Comparison of ENCODE assay signal across 1 cellular context in the genomic region with DNA sequence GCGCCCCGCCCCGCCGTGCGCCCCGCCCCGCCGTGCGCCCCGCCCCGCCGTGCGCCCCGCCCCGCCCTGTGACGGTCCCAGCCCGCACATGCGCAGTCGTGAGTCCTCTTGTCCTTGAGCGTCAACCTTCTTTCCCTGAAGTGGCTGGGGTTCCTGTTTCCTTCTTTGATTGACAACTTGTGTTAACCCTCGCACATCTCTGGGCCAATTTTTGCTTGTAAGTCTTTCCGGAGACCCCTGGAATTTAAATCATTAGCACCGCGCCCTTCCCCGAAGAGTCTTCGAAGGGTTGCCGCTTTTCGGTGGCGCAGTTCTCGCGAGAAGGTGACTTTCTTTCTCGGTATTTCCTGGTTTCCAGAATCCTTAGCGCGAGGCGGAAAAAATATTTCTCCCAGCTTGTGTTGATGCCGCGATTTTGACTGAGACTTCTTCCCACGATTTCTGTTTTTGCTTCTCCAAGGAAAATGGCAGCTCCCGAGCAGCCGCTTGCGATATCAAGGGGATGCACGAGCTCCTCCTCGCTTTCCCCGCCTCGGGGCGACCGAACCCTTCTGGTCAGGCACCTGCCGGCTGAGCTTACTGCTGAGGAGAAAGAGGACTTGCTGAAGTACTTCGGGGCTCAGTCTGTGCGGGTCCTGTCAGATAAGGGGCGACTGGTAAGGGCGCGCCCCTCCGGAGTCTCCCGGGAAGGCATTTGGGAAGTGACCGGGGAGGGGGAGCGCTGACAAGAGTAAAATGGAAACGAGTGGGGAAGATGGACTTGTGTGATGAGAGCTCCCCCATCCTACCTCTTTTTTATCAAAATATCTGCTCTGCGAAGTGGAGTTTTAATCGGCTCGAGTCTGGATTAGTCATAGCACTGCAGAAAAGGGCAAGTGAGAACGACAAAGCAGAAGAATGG.
A peak's percentile ranks its signal among the peaks of the same experiment; 100 is the strongest.
TF ChIP-seq lines count a peak whose summit lies in the region.

A gene with protein sequence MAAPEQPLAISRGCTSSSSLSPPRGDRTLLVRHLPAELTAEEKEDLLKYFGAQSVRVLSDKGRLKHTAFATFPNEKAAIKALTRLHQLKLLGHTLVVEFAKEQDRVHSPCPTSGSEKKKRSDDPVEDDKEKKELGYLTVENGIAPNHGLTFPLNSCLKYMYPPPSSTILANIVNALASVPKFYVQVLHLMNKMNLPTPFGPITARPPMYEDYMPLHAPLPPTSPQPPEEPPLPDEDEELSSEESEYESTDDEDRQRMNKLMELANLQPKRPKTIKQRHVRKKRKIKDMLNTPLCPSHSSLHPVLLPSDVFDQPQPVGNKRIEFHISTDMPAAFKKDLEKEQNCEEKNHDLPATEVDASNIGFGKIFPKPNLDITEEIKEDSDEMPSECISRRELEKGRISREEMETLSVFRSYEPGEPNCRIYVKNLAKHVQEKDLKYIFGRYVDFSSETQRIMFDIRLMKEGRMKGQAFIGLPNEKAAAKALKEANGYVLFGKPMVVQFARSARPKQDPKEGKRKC (plus strand): TSS at position 93 of the 901 bp plus-strand sequence. CDS start 372 bp downstream, at position 465.

TF ChIP-seq in HepG2, 621 proteins besides CTCF, POLR2A, EP300 and RAD21 (continued from another document and continues in another):
- TF ChIP-seq, protein P1, sequence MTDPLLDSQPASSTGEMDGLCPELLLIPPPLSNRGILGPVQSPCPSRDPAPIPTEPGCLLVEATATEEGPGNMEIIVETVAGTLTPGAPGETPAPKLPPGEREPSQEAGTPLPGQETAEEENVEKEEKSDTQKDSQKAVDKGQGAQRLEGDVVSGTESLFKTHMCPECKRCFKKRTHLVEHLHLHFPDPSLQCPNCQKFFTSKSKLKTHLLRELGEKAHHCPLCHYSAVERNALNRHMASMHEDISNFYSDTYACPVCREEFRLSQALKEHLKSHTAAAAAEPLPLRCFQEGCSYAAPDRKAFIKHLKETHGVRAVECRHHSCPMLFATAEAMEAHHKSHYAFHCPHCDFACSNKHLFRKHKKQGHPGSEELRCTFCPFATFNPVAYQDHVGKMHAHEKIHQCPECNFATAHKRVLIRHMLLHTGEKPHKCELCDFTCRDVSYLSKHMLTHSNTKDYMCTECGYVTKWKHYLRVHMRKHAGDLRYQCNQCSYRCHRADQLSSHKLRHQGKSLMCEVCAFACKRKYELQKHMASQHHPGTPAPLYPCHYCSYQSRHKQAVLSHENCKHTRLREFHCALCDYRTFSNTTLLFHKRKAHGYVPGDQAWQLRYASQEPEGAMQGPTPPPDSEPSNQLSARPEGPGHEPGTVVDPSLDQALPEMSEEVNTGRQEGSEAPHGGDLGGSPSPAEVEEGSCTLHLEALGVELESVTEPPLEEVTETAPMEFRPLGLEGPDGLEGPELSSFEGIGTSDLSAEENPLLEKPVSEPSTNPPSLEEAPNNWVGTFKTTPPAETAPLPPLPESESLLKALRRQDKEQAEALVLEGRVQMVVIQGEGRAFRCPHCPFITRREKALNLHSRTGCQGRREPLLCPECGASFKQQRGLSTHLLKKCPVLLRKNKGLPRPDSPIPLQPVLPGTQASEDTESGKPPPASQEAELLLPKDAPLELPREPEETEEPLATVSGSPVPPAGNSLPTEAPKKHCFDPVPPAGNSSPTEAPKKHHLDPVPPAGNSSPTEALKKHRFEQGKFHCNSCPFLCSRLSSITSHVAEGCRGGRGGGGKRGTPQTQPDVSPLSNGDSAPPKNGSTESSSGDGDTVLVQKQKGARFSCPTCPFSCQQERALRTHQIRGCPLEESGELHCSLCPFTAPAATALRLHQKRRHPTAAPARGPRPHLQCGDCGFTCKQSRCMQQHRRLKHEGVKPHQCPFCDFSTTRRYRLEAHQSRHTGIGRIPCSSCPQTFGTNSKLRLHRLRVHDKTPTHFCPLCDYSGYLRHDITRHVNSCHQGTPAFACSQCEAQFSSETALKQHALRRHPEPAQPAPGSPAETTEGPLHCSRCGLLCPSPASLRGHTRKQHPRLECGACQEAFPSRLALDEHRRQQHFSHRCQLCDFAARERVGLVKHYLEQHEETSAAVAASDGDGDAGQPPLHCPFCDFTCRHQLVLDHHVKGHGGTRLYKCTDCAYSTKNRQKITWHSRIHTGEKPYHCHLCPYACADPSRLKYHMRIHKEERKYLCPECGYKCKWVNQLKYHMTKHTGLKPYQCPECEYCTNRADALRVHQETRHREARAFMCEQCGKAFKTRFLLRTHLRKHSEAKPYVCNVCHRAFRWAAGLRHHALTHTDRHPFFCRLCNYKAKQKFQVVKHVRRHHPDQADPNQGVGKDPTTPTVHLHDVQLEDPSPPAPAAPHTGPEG (CRISPR knock-in tag; IDR thresholded peaks at IDR 0.05) = no peak
- TF ChIP-seq, protein P2, sequence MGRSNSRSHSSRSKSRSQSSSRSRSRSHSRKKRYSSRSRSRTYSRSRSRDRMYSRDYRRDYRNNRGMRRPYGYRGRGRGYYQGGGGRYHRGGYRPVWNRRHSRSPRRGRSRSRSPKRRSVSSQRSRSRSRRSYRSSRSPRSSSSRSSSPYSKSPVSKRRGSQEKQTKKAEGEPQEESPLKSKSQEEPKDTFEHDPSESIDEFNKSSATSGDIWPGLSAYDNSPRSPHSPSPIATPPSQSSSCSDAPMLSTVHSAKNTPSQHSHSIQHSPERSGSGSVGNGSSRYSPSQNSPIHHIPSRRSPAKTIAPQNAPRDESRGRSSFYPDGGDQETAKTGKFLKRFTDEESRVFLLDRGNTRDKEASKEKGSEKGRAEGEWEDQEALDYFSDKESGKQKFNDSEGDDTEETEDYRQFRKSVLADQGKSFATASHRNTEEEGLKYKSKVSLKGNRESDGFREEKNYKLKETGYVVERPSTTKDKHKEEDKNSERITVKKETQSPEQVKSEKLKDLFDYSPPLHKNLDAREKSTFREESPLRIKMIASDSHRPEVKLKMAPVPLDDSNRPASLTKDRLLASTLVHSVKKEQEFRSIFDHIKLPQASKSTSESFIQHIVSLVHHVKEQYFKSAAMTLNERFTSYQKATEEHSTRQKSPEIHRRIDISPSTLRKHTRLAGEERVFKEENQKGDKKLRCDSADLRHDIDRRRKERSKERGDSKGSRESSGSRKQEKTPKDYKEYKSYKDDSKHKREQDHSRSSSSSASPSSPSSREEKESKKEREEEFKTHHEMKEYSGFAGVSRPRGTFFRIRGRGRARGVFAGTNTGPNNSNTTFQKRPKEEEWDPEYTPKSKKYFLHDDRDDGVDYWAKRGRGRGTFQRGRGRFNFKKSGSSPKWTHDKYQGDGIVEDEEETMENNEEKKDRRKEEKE (IDR thresholded peaks at IDR 0.05) = no peak
- no peak for TF ChIP-seq ZNF510 (CRISPR knock-in tag; IDR thresholded peaks at IDR 0.05; ENCODE audit: low read depth)
- TF ChIP-seq, protein P3, sequence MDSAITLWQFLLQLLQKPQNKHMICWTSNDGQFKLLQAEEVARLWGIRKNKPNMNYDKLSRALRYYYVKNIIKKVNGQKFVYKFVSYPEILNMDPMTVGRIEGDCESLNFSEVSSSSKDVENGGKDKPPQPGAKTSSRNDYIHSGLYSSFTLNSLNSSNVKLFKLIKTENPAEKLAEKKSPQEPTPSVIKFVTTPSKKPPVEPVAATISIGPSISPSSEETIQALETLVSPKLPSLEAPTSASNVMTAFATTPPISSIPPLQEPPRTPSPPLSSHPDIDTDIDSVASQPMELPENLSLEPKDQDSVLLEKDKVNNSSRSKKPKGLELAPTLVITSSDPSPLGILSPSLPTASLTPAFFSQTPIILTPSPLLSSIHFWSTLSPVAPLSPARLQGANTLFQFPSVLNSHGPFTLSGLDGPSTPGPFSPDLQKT (CRISPR knock-in tag; IDR thresholded peaks at IDR 0.05; ENCODE audit: borderline replicate concordance) = no peak
- TF ChIP-seq, protein P4, sequence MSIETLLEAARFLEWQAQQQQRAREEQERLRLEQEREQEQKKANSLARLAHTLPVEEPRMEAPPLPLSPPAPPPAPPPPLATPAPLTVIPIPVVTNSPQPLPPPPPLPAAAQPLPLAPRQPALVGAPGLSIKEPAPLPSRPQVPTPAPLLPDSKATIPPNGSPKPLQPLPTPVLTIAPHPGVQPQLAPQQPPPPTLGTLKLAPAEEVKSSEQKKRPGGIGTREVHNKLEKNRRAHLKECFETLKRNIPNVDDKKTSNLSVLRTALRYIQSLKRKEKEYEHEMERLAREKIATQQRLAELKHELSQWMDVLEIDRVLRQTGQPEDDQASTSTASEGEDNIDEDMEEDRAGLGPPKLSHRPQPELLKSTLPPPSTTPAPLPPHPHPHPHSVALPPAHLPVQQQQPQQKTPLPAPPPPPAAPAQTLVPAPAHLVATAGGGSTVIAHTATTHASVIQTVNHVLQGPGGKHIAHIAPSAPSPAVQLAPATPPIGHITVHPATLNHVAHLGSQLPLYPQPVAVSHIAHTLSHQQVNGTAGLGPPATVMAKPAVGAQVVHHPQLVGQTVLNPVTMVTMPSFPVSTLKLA (IDR thresholded peaks at IDR 0.05) = no peak
- no peak for TF ChIP-seq NONO (IDR thresholded peaks at IDR 0.05)
- no peak for TF ChIP-seq NONO (CRISPR knock-in tag; conservative IDR thresholded peaks at IDR 0.05)
- TF ChIP-seq, protein P5, sequence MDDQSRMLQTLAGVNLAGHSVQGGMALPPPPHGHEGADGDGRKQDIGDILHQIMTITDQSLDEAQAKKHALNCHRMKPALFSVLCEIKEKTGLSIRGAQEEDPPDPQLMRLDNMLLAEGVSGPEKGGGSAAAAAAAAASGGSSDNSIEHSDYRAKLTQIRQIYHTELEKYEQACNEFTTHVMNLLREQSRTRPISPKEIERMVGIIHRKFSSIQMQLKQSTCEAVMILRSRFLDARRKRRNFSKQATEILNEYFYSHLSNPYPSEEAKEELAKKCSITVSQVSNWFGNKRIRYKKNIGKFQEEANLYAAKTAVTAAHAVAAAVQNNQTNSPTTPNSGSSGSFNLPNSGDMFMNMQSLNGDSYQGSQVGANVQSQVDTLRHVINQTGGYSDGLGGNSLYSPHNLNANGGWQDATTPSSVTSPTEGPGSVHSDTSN (CRISPR knock-in tag; IDR thresholded peaks at IDR 0.05; ENCODE audit: borderline replicate concordance) = no peak
- TF ChIP-seq MLLT10 (CRISPR knock-in tag; IDR thresholded peaks at IDR 0.05) = no peak
- TF ChIP-seq, protein P6, sequence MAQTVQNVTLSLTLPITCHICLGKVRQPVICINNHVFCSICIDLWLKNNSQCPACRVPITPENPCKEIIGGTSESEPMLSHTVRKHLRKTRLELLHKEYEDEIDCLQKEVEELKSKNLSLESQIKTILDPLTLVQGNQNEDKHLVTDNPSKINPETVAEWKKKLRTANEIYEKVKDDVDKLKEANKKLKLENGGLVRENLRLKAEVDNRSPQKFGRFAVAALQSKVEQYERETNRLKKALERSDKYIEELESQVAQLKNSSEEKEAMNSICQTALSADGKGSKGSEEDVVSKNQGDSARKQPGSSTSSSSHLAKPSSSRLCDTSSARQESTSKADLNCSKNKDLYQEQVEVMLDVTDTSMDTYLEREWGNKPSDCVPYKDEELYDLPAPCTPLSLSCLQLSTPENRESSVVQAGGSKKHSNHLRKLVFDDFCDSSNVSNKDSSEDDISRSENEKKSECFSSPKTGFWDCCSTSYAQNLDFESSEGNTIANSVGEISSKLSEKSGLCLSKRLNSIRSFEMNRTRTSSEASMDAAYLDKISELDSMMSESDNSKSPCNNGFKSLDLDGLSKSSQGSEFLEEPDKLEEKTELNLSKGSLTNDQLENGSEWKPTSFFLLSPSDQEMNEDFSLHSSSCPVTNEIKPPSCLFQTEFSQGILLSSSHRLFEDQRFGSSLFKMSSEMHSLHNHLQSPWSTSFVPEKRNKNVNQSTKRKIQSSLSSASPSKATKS (CRISPR knock-in tag; IDR thresholded peaks at IDR 0.05) = no peak
- peak; percentile 83 for TF ChIP-seq ZNF772 (CRISPR knock-in tag; IDR thresholded peaks at IDR 0.05)
- TF ChIP-seq SPEN (CRISPR knock-in tag; IDR thresholded peaks at IDR 0.05; ENCODE audit: low read depth) = peak; percentile 46; the same call in 1 of the 2 replicates
- TF ChIP-seq, protein P7, sequence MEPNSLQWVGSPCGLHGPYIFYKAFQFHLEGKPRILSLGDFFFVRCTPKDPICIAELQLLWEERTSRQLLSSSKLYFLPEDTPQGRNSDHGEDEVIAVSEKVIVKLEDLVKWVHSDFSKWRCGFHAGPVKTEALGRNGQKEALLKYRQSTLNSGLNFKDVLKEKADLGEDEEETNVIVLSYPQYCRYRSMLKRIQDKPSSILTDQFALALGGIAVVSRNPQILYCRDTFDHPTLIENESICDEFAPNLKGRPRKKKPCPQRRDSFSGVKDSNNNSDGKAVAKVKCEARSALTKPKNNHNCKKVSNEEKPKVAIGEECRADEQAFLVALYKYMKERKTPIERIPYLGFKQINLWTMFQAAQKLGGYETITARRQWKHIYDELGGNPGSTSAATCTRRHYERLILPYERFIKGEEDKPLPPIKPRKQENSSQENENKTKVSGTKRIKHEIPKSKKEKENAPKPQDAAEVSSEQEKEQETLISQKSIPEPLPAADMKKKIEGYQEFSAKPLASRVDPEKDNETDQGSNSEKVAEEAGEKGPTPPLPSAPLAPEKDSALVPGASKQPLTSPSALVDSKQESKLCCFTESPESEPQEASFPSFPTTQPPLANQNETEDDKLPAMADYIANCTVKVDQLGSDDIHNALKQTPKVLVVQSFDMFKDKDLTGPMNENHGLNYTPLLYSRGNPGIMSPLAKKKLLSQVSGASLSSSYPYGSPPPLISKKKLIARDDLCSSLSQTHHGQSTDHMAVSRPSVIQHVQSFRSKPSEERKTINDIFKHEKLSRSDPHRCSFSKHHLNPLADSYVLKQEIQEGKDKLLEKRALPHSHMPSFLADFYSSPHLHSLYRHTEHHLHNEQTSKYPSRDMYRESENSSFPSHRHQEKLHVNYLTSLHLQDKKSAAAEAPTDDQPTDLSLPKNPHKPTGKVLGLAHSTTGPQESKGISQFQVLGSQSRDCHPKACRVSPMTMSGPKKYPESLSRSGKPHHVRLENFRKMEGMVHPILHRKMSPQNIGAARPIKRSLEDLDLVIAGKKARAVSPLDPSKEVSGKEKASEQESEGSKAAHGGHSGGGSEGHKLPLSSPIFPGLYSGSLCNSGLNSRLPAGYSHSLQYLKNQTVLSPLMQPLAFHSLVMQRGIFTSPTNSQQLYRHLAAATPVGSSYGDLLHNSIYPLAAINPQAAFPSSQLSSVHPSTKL (CRISPR knock-in tag; IDR thresholded peaks at IDR 0.05) = no peak
- TF ChIP-seq ZSCAN20 (CRISPR knock-in tag; IDR thresholded peaks at IDR 0.05; ENCODE audit: borderline replicate concordance) = no peak
- TF ChIP-seq ESRRA (CRISPR knock-in tag; IDR thresholded peaks at IDR 0.05; ENCODE audit: low read depth) = no peak; the same call in 1 of the 2 replicates
- TF ChIP-seq, protein P8, sequence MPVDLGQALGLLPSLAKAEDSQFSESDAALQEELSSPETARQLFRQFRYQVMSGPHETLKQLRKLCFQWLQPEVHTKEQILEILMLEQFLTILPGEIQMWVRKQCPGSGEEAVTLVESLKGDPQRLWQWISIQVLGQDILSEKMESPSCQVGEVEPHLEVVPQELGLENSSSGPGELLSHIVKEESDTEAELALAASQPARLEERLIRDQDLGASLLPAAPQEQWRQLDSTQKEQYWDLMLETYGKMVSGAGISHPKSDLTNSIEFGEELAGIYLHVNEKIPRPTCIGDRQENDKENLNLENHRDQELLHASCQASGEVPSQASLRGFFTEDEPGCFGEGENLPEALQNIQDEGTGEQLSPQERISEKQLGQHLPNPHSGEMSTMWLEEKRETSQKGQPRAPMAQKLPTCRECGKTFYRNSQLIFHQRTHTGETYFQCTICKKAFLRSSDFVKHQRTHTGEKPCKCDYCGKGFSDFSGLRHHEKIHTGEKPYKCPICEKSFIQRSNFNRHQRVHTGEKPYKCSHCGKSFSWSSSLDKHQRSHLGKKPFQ (CRISPR knock-in tag; IDR thresholded peaks at IDR 0.05; ENCODE audit: insufficient replicate concordance) = peak; percentile 38
- 0 out of 3 replicates have a peak, but pooled peaks have one; percentile 30 for TF ChIP-seq MXI1 (IDR thresholded peaks at IDR 0.05; ENCODE audit: borderline replicate concordance, low read depth, low read length)
- no peak for TF ChIP-seq RCOR2 (CRISPR knock-in tag; IDR thresholded peaks at IDR 0.05)
- TF ChIP-seq ZSCAN31 (CRISPR knock-in tag; IDR thresholded peaks at IDR 0.05; ENCODE audit: low read depth) = 0 out of 2 replicates have a peak, but pooled peaks have one; percentile 29
- TF ChIP-seq FOXC1 (CRISPR knock-in tag; IDR thresholded peaks at IDR 0.05; ENCODE audit: borderline replicate concordance) = no peak
- no peak for TF ChIP-seq SP140L (CRISPR knock-in tag; IDR thresholded peaks at IDR 0.05; ENCODE audit: borderline replicate concordance)
